In genomic region chr22:32644252-32645100, GRCh38 we compare ENCODE assay signal across 9 cellular contexts.
A peak's percentile ranks its signal among the peaks of the same experiment; 100 is the strongest.
DNase-seq lines count a peak whose midpoint lies in the region; ATAC-seq, FAIRE-seq and TF ChIP-seq lines count a peak whose summit lies in the region.
"Had no signal": no experiment of that assay in that cellular context is flagged by ENCODE, and none has a peak within 500 bp of the region (broad histone marks: within the 10 kb centered on the region; RNA-seq: fewer than 3 reads in every experiment).

No MANE protein-coding gene starts in this region.

- H3K4me1 ChIP-seq in esophagus squamous epithelium: peaks cover 6 to 13% (median 9%) of the 10 kb centered on the region in 3 donors

- peak overlapping the region in 1 of 4 donors; percentile 21 for H3K4me3 ChIP-seq in esophagus squamous epithelium

- peak overlapping the region; percentile 12 for H3K4me3 Mint-ChIP-seq in activated CD4-positive, alpha-beta memory T cell treated with anti-CD3 and anti-CD28 coated beads, Interleukin-2, amount 10 ng/mL, durations not matched to agents 7 days and 5 days
- no peak overlapping the region for H3K4me3 Mint-ChIP-seq in progenitor cell of endocrine pancreas (ENCODE audit: low read depth)

- no peak for FAIRE-seq in HTR-8/SVneo (lab: Jason Lieb, UNC)
- FAIRE-seq: endothelial cell of umbilical vein had no signal

- WGBS in esophagus squamous epithelium, 2 donors: 13 to 20% methylated on average over 13 to 14 of the region's 14 CpGs

- DNase-seq in HT1080 (ENCODE audit: low read depth): peak; percentile 53
- peak; percentile 46 for DNase-seq in activated CD4-positive, alpha-beta memory T cell treated with anti-CD3 and anti-CD28 coated beads, Interleukin-2, amount 10 ng/mL, durations not matched to agents 7 days and 5 days
- no peak for DNase-seq in esophagus squamous epithelium (lab: John Stamatoyannopoulos, UW)
- DNase-seq in progenitor cell of endocrine pancreas (ENCODE audit: low spot score, unreplicated experiment): no peak
- DNase-seq in HTR-8/SVneo (ENCODE audit: insufficient read length, low spot score): no peak
- no peak for DNase-seq in HUDEP-2 (lab: John Stamatoyannopoulos, UW; ENCODE audit: unreplicated experiment in 76 of 76)

- peaks cover 4% of the 10 kb centered on the region for H3K27me3 Mint-ChIP-seq in activated CD4-positive, alpha-beta memory T cell treated with anti-CD3 and anti-CD28 coated beads, Interleukin-2, amount 10 ng/mL, durations not matched to agents 7 days and 5 days
- H3K27me3 Mint-ChIP-seq in progenitor cell of endocrine pancreas: no peaks in the 10 kb centered on the region

- peak overlapping the region; percentile 74 for H3K27ac Mint-ChIP-seq in activated CD4-positive, alpha-beta memory T cell treated with anti-CD3 and anti-CD28 coated beads, Interleukin-2, amount 10 ng/mL, durations not matched to agents 7 days and 5 days
- H3K27ac Mint-ChIP-seq in progenitor cell of endocrine pancreas: peak overlapping the region; percentile 56

- TF ChIP-seq CTCF in esophagus squamous epithelium (IDR thresholded peaks at IDR 0.05) (no peak), progenitor cell of endocrine pancreas (IDR thresholded peaks at IDR 0.05; ENCODE audit: unreplicated experiment) (no peak)

- peaks cover 0 to 10% (median 0%) of the 10 kb centered on the region in 3 donors for H3K9me3 ChIP-seq in esophagus squamous epithelium

- H3K27me3 ChIP-seq in esophagus squamous epithelium: no peaks in the 10 kb centered on the region

- peaks cover 3% of the 10 kb centered on the region for H3K9me3 Mint-ChIP-seq in activated CD4-positive, alpha-beta memory T cell treated with anti-CD3 and anti-CD28 coated beads, Interleukin-2, amount 10 ng/mL, durations not matched to agents 7 days and 5 days
- peaks cover 4% of the 10 kb centered on the region for H3K9me3 Mint-ChIP-seq in progenitor cell of endocrine pancreas (ENCODE audit: low read depth)

- H3K36me3 ChIP-seq in esophagus squamous epithelium: no peaks in the 10 kb centered on the region

- CTCF ChIA-PET in activated CD4-positive, alpha-beta memory T cell treated with anti-CD3 and anti-CD28 coated beads, Interleukin-2, amount 10 ng/mL, durations not matched to agents 7 days and 5 days (lab: Charles Lee): no interaction called here

- H3K36me3 Mint-ChIP-seq in activated CD4-positive, alpha-beta memory T cell treated with anti-CD3 and anti-CD28 coated beads, Interleukin-2, amount 10 ng/mL, durations not matched to agents 7 days and 5 days (ENCODE audit: low read depth): peaks cover 2% of the 10 kb centered on the region
- no peaks in the 10 kb centered on the region for H3K36me3 Mint-ChIP-seq in progenitor cell of endocrine pancreas (ENCODE audit: insufficient read depth)

- POLR2A ChIA-PET in activated CD4-positive, alpha-beta memory T cell treated with anti-CD3 and anti-CD28 coated beads, Interleukin-2, amount 10 ng/mL, durations not matched to agents 7 days and 5 days (lab: Charles Lee): no interaction called here

- ATAC-seq in GM21515 (IDR thresholded peaks at IDR 0.05; ENCODE audit: unreplicated experiment): no peak
- no peak for ATAC-seq in HG02623 (IDR thresholded peaks at IDR 0.05; ENCODE audit: unreplicated experiment)

- no peak for TF ChIP-seq POLR2A in esophagus squamous epithelium (IDR thresholded peaks at IDR 0.05)

- peaks cover 17% of the 10 kb centered on the region for H3K4me1 Mint-ChIP-seq in activated CD4-positive, alpha-beta memory T cell treated with anti-CD3 and anti-CD28 coated beads, Interleukin-2, amount 10 ng/mL, durations not matched to agents 7 days and 5 days
- H3K4me1 Mint-ChIP-seq in progenitor cell of endocrine pancreas (ENCODE audit: low read depth): peaks cover 4% of the 10 kb centered on the region

- intact Hi-C loops in esophagus squamous epithelium (cut with DNase I): no loop called here

- peak overlapping the region; percentile 79 to 88 (median 84) for H3K27ac ChIP-seq in esophagus squamous epithelium

Comparison
In these comparisons a context has a peak if more than half of its experiments do, and no peak if none do; other contexts are left out.
1. DNase-seq: peak in HT1080 (single experiment) and activated CD4-positive, alpha-beta memory T cell treated with anti-CD3 and anti-CD28 coated beads, Interleukin-2, amount 10 ng/mL, durations not matched to agents 7 days and 5 days (single experiment); none in esophagus squamous epithelium (single experiment), progenitor cell of endocrine pancreas (single experiment), HTR-8/SVneo (single experiment) and HUDEP-2 (0 of 76).